26 cellular contexts compared by ENCODE assay signal in the genomic region with DNA sequence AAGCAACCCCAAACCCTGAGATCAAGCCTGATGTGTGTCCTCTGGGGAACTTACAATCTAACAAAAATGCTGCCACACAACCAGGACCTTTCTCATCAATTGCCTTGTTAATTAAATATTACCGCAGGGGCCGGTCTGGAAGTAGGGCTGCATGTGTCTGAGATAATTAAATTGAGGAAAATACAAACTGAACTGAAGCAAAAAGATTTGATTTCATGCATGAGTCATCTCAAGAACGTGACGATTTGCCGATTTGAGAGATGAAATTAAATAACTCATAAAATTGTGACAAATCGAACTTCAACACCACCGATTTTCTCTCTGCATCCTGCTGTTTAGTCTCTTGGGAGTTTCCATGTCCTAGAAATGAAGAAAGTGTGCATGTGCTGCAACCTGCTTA.
DNase-seq lines count a peak whose midpoint lies in the region; ATAC-seq, FAIRE-seq and TF ChIP-seq lines count a peak whose summit lies in the region.
"Had no signal": no experiment of that assay in that cellular context is flagged by ENCODE, and none has a peak within 500 bp of the region (broad histone marks: within the 10 kb centered on the region; RNA-seq: fewer than 3 reads in every experiment).

No MANE protein-coding gene starts in this region.

- H3K27ac ChIP-seq in ACC112 (ENCODE audit: low read depth, low read length): no peak overlapping the region
- H3K27ac ChIP-seq in stomach: no peak overlapping the region
- H3K27ac ChIP-seq: C4-2B had no signal

- WGBS in stomach, 5 donors: 74 to 86% (median 83%) methylated on average over 7 of the region's 7 CpGs

- H3K4me1 ChIP-seq in ACC112 (ENCODE audit: control insufficient read depth, insufficient read depth, low read length, unreplicated experiment) (peaks cover 17% of the 10 kb centered on the region), stomach (no peaks in the 10 kb centered on the region)

- TF ChIP-seq CTCF in stomach (IDR thresholded peaks at IDR 0.05): no peak

- DNase-seq in HTR-8/SVneo (ENCODE audit: insufficient read length, low spot score): no peak
- peak; percentile 33 for DNase-seq in NCI-H69 (lab: John Stamatoyannopoulos, UW)
- DNase-seq in cerebellar cortex (ENCODE audit: low spot score): peak; percentile 29
- no peak for DNase-seq in stomach
- DNase-seq in epidermal melanocyte (ENCODE audit: insufficient read length, low spot score): no peak
- no peak for DNase-seq in LoVo (ENCODE audit: low spot score)
- DNase-seq: Caco-2; CD8-positive, alpha-beta T cell; DMS79 treated with DMSO at 0.1 percent for 48 hours; GF-D8; H9; HFFc6; MV-4-11; NCI-H1105; NCI-H146; NCI-H2029 treated with DMSO at 0.1 percent for 48 hours; NCI-H226; NCI-H510A treated with DMSO at 0.1 percent for 48 hours; NCI-H774; T-cell had no signal

- no peaks in the 10 kb centered on the region for H3K27me3 ChIP-seq in ACC112 (ENCODE audit: insufficient read depth, low read length)
- H3K27me3 ChIP-seq in stomach: no peaks in the 10 kb centered on the region

- TF ChIP-seq POLR2A in stomach (IDR thresholded peaks at IDR 0.05): no peak

- H3K79me2 ChIP-seq in ACC112 (ENCODE audit: control insufficient read depth, insufficient read depth, low read length, unreplicated experiment): no peaks in the 10 kb centered on the region

- no peak overlapping the region for H2AFZ ChIP-seq in ACC112 (ENCODE audit: low read length, unreplicated experiment)
- H2AFZ ChIP-seq: GM23338 had no signal

- H3K9me3 ChIP-seq in stomach: no peaks in the 10 kb centered on the region
- H3K9me3 ChIP-seq: Caco-2 had no signal

- TF ChIP-seq EP300 in stomach (IDR thresholded peaks at IDR 0.05): no peak

- no peak for ATAC-seq in HG02759 (IDR thresholded peaks at IDR 0.05; ENCODE audit: unreplicated experiment)
- ATAC-seq: CD8-positive, alpha-beta T cell; GM23338; T-cell had no signal

- H3K36me3 ChIP-seq in ACC112 (ENCODE audit: insufficient read depth, low read length) (no peaks in the 10 kb centered on the region), stomach (no peaks in the 10 kb centered on the region)

- H3K4me3 ChIP-seq in ACC112 (ENCODE audit: low read depth, low read length): peak overlapping the region; percentile 34; the same call in 1 of the 2 replicates
- no peak overlapping the region for H3K4me3 ChIP-seq in stomach
- H3K4me3 ChIP-seq: GM23338 had no signal

- intact Hi-C loops in stomach (cut with DNase I; ENCODE audit: low total_unique reads): no loop called here

- FAIRE-seq in HTR-8/SVneo (lab: Jason Lieb, UNC): peak; percentile 83
- FAIRE-seq: A204.1, GM12891 had no signal

Comparison
In these comparisons a context has a peak if more than half of its experiments do, and no peak if none do; other contexts are left out.
1. DNase-seq: peak in NCI-H69 (single experiment) and cerebellar cortex (single experiment); none in HTR-8/SVneo (single experiment), stomach (single experiment), epidermal melanocyte (single experiment) and LoVo (single experiment).